Comparison of ENCODE assay signal across 8 cellular contexts in the genomic region with DNA sequence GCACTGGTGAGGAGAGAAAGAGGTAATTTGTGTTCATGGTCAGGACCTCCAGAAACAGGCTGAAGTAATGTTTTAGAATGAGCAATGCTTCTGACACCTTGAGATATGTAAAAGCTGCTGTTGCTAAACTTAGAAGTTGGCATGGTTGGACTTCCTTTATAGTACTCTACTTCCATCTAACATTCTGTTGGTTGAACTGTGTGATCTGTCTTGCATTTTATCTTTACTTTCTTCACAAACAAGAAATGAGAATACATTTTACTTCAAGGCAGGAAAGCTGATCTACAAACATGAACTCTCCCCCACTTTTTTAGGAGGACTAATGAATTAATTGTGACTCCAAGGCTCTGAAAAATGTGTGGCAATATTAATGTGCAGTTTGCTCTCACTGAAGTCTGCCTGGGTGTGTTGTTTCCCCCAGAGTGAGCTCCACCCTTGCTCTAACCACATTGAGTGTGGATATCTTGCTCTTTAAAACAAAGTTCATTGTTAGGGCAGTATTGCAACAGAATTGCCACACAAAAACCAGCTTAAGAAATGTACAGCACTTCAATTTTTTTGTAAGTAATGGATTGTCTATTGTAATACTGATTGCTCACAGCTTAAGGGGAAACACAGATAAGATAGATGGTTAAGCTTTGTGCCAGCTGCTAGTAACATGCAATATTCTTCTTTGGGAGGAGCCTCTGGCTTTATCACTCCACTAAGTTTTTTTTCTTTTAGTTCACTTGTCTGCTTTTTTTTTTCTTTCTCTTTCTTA.
DNase-seq lines count a peak whose midpoint lies in the region; ATAC-seq and TF ChIP-seq lines count a peak whose summit lies in the region.

No MANE protein-coding gene starts in this region.

- H2AFZ ChIP-seq in OCI-LY1 (ENCODE audit: low read length) (no peak overlapping the region), Karpas-422 (ENCODE audit: low read length) (no peak overlapping the region)

- H3K4me1 Mint-ChIP-seq in memory B cell: peaks cover 49% of the 10 kb centered on the region

- H3K9ac ChIP-seq in OCI-LY1 (ENCODE audit: low read length): peak overlapping the region; percentile 26
- H3K9ac ChIP-seq in Karpas-422 (ENCODE audit: low read length): no peak overlapping the region

- H3K27ac ChIP-seq in OCI-LY1 (ENCODE audit: low read depth, low read length, poor library complexity, severe bottlenecking) (peak overlapping the region; percentile 86), upper lobe of left lung (peak overlapping the region; percentile 71 to 84 (median 79)), Karpas-422 (ENCODE audit: low read length) (no peak overlapping the region)

- no peak for TF ChIP-seq CTCF in OCI-LY1 (IDR thresholded peaks at IDR 0.05; ENCODE audit: low read length)
- TF ChIP-seq CTCF in upper lobe of left lung (IDR thresholded peaks at IDR 0.05): no peak

- no peaks in the 10 kb centered on the region for H3K27me3 ChIP-seq in OCI-LY1 (ENCODE audit: insufficient read depth, low read length)
- no peaks in the 10 kb centered on the region for H3K27me3 ChIP-seq in upper lobe of left lung
- H3K27me3 ChIP-seq in Karpas-422 (ENCODE audit: low read length): no peaks in the 10 kb centered on the region

- H3K36me3 ChIP-seq in OCI-LY1 (ENCODE audit: insufficient read depth, low read length): no peaks in the 10 kb centered on the region
- no peaks in the 10 kb centered on the region for H3K36me3 ChIP-seq in upper lobe of left lung
- no peaks in the 10 kb centered on the region for H3K36me3 ChIP-seq in Karpas-422 (ENCODE audit: insufficient read depth, low read length)

- H3K27ac Mint-ChIP-seq in memory B cell: peak overlapping the region; percentile 93

- H3K9me3 ChIP-seq in OCI-LY1 (ENCODE audit: low read length): no peaks in the 10 kb centered on the region
- H3K9me3 ChIP-seq in upper lobe of left lung: no peaks in the 10 kb centered on the region
- no peaks in the 10 kb centered on the region for H3K9me3 ChIP-seq in Karpas-422 (ENCODE audit: low read length)

- H3K4me2 ChIP-seq in OCI-LY1 (ENCODE audit: low read length) (peak overlapping the region; percentile 58), Karpas-422 (ENCODE audit: low read depth, low read length, poor library complexity, severe bottlenecking) (no peak overlapping the region)

- peaks cover 55% of the 10 kb centered on the region for H3K79me2 ChIP-seq in OCI-LY1 (ENCODE audit: insufficient read depth, low read length)
- no peaks in the 10 kb centered on the region for H3K79me2 ChIP-seq in Karpas-422 (ENCODE audit: low read length)

- TF ChIP-seq EP300 in upper lobe of left lung (IDR thresholded peaks at IDR 0.05): peak in 2 of 4 donors; percentile 82 to 86

- no peaks in the 10 kb centered on the region for H3K9me3 Mint-ChIP-seq in memory B cell

- no peaks in the 10 kb centered on the region for H3K27me3 Mint-ChIP-seq in memory B cell

- no peaks in the 10 kb centered on the region for H3F3A ChIP-seq in OCI-LY1 (ENCODE audit: insufficient read depth, low read length)

- peak overlapping the region; percentile 90 for H3K4me3 Mint-ChIP-seq in memory B cell

- H3K9me2 ChIP-seq in OCI-LY1 (ENCODE audit: low read depth, low read length) (no peaks in the 10 kb centered on the region), Karpas-422 (replicated peaks; ENCODE audit: insufficient read depth, low read length) (no peaks in the 10 kb centered on the region)

- intact Hi-C loops in Right ventricle myocardium inferior (cut with DNase I) (loop anchor here (2.0 to 5.0 kb wide), 2 partner anchors 41 to 70 kb away; a partner anchor contains a TSS), cardiac septum (cut with DNase I) (loop anchor here (5.0 kb wide), 1 partner anchor 179 kb away; no protein-coding TSS in a partner anchor)

- H4K20me1 ChIP-seq in OCI-LY1 (ENCODE audit: insufficient read depth, low read length) (no peaks in the 10 kb centered on the region), Karpas-422 (ENCODE audit: insufficient read depth, low read depth, low read length) (no peaks in the 10 kb centered on the region)

- peak overlapping the region; percentile 2 for H3K4me3 ChIP-seq in OCI-LY1 (ENCODE audit: low read depth, low read length, poor library complexity, severe bottlenecking)
- peak overlapping the region in 3 of 4 donors; percentile 5 to 28 (median 25) for H3K4me3 ChIP-seq in upper lobe of left lung
- no peak overlapping the region for H3K4me3 ChIP-seq in Karpas-422 (ENCODE audit: low read length)

- DNase-seq in Right ventricle myocardium inferior (ENCODE audit: missing footprints): no peak
- DNase-seq in cardiac septum (ENCODE audit: low spot score): no peak
- peak; percentile 54 for DNase-seq in central memory CD4-positive, alpha-beta T cell
- no peak for DNase-seq in memory B cell (ENCODE audit: low spot score in 2 of 2)
- peak in 1 of 2 donors; percentile 79 for DNase-seq in upper lobe of left lung
- no peak for DNase-seq in Karpas-422

- TF ChIP-seq POLR2A in upper lobe of left lung (IDR thresholded peaks at IDR 0.05): peak in 1 of 4 donors; percentile 37

- ATAC-seq in Right ventricle myocardium inferior: peak; percentile 91
- peak; percentile 59 for ATAC-seq in HG02981 (IDR thresholded peaks at IDR 0.05; ENCODE audit: unreplicated experiment)
- peak; percentile 65 for ATAC-seq in memory B cell (ENCODE audit: low read depth)
- peak; percentile 89 to 95 for ATAC-seq in upper lobe of left lung (ENCODE audit: low FRiP score in 2 of 2)

- peaks cover 6% of the 10 kb centered on the region for H3K36me3 Mint-ChIP-seq in memory B cell

- H3K4me1 ChIP-seq in OCI-LY1 (ENCODE audit: insufficient read depth, low read length, severe bottlenecking) (peaks cover 55% of the 10 kb centered on the region), upper lobe of left lung (peaks cover 57 to 72% (median 68%) of the 10 kb centered on the region in 4 donors), Karpas-422 (ENCODE audit: low read length) (peaks cover 8% of the 10 kb centered on the region)
